Comparison of ENCODE assay signal across 17 cellular contexts in the genomic region with DNA sequence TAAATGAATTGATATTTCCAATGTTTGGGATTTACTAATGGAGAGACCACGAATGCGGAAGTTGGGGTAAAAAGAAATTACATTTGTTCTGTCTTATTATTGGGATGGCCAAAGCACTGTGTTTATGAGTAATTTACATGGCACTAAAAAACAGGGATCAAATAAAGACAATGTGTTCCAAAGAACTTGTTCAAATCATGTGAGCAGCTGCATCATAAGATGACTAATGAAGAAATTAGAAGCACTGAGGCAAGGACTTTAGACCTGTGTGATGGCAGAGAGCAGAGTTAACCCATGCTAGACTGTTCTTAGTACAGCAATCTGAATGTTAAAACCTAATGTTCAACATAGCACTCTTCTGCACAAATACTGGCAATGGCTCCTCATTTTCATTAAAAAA. TPM values are rescaled to one million over a fixed set of nuclear protein-coding genes. Genes with fewer than 3 reads are reported as not detected.
"Had no signal": no experiment of that assay in that cellular context is flagged by ENCODE, and none has a peak within 500 bp of the region (broad histone marks: within the 10 kb centered on the region; RNA-seq: fewer than 3 reads in every experiment).

No MANE protein-coding gene starts in this region.

- ATAC-seq: activated CD4-positive, CD25-positive, alpha-beta regulatory T cell treated with anti-CD3 and anti-CD28 coated beads, Interleukin-2, amount 50 U/mL, for 24 hours; activated CD8-positive, alpha-beta T cell treated with anti-CD3 and anti-CD28 coated beads, Interleukin-2, amount 10 ng/mL, durations not matched to agents 7 days and 5 days; effector memory CD8-positive, alpha-beta T cell had no signal

- DNase-seq: activated CD4-positive, alpha-beta T cell treated with anti-CD3 and anti-CD28 coated beads, Interleukin-2, amount 10 ng/mL, durations not matched to agents 7 days and 5 days; activated CD8-positive, alpha-beta T cell treated with anti-CD3 and anti-CD28 coated beads, Interleukin-2, amount 10 ng/mL, durations not matched to agents 7 days and 5 days; activated naive CD4-positive, alpha-beta T cell treated with anti-CD3 and anti-CD28 coated beads, Interleukin-2, amount 50 U/mL, for 16 hours; activated T-cell treated with anti-CD3 and anti-CD28 coated beads, Interleukin-2, amount 50 U/mL, for 24 hours; dermis blood vessel endothelial cell; effector memory CD8-positive, alpha-beta T cell; heart right ventricle; immature natural killer cell; left cardiac atrium; midbrain; occipital lobe; posterior cingulate gyrus; stomach; T-helper 1 cell; T1000; testis had no signal

RNA-seq across cellular contexts. Expression of a gene that starts 34.3 kb away (rescaled TPM):
- total RNA-seq: activated CD4-positive, alpha-beta T cell treated with anti-CD3 and anti-CD28 coated beads, Interleukin-2, amount 10 ng/mL, durations not matched to agents 7 days and 5 days; activated CD8-positive, alpha-beta T cell treated with anti-CD3 and anti-CD28 coated beads, Interleukin-2, amount 10 ng/mL, durations not matched to agents 7 days and 5 days had no signal
